In the genomic region with DNA sequence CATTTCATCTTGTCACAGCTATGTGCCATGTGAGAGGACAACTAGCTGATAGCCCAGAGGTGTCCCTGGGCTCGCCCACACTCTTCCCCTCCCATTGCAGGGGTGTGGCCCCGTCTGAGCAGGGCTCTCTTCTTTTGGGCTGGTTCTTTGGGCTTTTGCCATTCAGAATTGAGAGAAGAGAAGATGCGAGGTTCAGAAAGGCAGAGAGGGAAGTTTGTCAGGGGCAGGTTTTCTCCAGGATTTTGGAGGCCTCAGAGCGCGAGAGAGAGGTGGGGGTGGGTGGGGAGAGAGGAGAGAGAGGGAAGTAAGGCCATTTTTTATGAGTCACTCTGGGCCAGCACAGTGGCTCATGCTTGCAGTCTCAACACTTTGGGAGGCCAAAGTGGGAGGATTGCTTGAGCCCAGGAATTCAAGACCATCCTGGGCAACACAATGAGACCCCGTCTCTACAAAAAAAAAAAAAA, we compare ENCODE assay signal across 33 cellular contexts. TPM values are rescaled to one million over a fixed set of nuclear protein-coding genes. Genes with fewer than 3 reads are reported as not detected.
DNase-seq lines count a peak whose midpoint lies in the region; TF ChIP-seq lines count a peak whose summit lies in the region.
"Had no signal": no experiment of that assay in that cellular context is flagged by ENCODE, and none has a peak within 500 bp of the region (broad histone marks: within the 10 kb centered on the region; RNA-seq: fewer than 3 reads in every experiment).

No MANE protein-coding gene starts in this region.

- no peak overlapping the region for H3K14ac ChIP-seq in neuronal stem cell (ENCODE audit: low read length)

- no peak overlapping the region for H2AFZ ChIP-seq in neuronal stem cell (ENCODE audit: low read length)

- H3K27me3 ChIP-seq in CD8-positive, alpha-beta memory T cell (ENCODE audit: insufficient read depth, low read length, poor library complexity, severe bottlenecking), result no peaks in the 10 kb centered on the region
- peaks cover 0 to 5% (median 0%) of the 10 kb centered on the region in 3 experiments for H3K27me3 ChIP-seq in neuronal stem cell (ENCODE audit: control insufficient read depth in 3 of 3, insufficient read depth in 3 of 3, low read depth in 1 of 3, low read length in 3 of 3)
- H3K27me3 ChIP-seq: adrenal gland, breast epithelium, left lung, testis, vagina had no signal

- CTCF ChIA-PET in CD8-positive, alpha-beta memory T cell (lab: Charles Lee), result interaction anchor here (0.6 to 7.3 kb wide), 5 partner anchors 24 to 65 kb away, joined by 3 to 77 read pairs (median 6); partner anchors contain the start of gene AHDC1
- CTCF ChIA-PET in HEK293 (lab: Yijun Ruan, JAX), result interaction anchor here (1.8 to 13.1 kb wide), 2 partner anchors 55 to 58 kb away, joined by 9 to 317 read pairs; partner anchors contain the start of gene FAM76A

- no peak overlapping the region for H3K4ac ChIP-seq in neuronal stem cell (ENCODE audit: low read length)

- DNase-seq in CD8-positive, alpha-beta memory T cell, result no peak
- DNase-seq in OCI-M1 (lab: John Stamatoyannopoulos, UW) (peak; percentile 37), kidney tubule cell (ENCODE audit: low spot score) (peak; percentile 16), neuronal stem cell (ENCODE audit: low spot score) (no peak), foreskin fibroblast (no peak), glomerular visceral epithelial cell (ENCODE audit: extremely low spot score) (no peak)
- DNase-seq: activated CD8-positive, alpha-beta memory T cell treated with anti-CD3 and anti-CD28 coated beads for 24 hours; activated naive CD4-positive, alpha-beta T cell treated with Interleukin-2 at 50 U/mL for 16 hours; activated T-cell treated with anti-CD3 and anti-CD28 coated beads, Interleukin-2, amount 50 U/mL, for 1 hour; DMS 273 treated with DMSO at 0.1 percent for 48 hours; effector CD8-positive, alpha-beta T cell; GOT3; hippocampal formation; immature natural killer cell; left lung; mesendoderm; naive B cell; NCI-H1048; NCI-H1694 treated with DMSO at 0.1 percent for 48 hours; NCI-H2171 treated with DMSO at 0.1 percent for 48 hours; NCI-H524 treated with DMSO at 0.1 percent for 48 hours; nucleus accumbens; stimulated activated CD4-positive, alpha-beta T cell treated with anti-CD3 and anti-CD28 coated beads, Interleukin-2, amount 100 ng/mL, for 24 hours; stimulated activated naive CD4-positive, alpha-beta T cell; testis had no signal

- no CpG with 5 or more reads among the region's 6 CpGs for WGBS in neuronal stem cell (ENCODE audit: extremely low coverage in 2 of 2, insufficient read length in 2 of 2, insufficient replicate concordance in 1 of 2), 2 donors

- no peak overlapping the region for H4K8ac ChIP-seq in neuronal stem cell (ENCODE audit: low read depth, low read length)

- no peaks in the 10 kb centered on the region for H3K9me3 Mint-ChIP-seq in CD8-positive, alpha-beta memory T cell
- H3K9me3 Mint-ChIP-seq: immature natural killer cell, naive B cell had no signal

- H3K23ac ChIP-seq in neuronal stem cell (ENCODE audit: low read depth, low read length, poor library complexity), result no peak overlapping the region

- no peak overlapping the region for H2BK5ac ChIP-seq in neuronal stem cell (ENCODE audit: low read length)

- TF ChIP-seq CTCF in HEK293 (tag by site-specific recombination; IDR thresholded peaks at IDR 0.05) (no peak), foreskin fibroblast (IDR thresholded peaks at IDR 0.05; ENCODE audit: low read depth, low read length) (no peak)

- peaks cover 0 to 27% (median 11%) of the 10 kb centered on the region in 3 donors for H3K36me3 Mint-ChIP-seq in CD8-positive, alpha-beta memory T cell

- H2BK12ac ChIP-seq in neuronal stem cell (ENCODE audit: low read length), result no peak overlapping the region

- H2BK120ac ChIP-seq in neuronal stem cell (ENCODE audit: low read depth, low read length), result no peak overlapping the region

- H3K36me3 ChIP-seq in CD8-positive, alpha-beta memory T cell (ENCODE audit: insufficient read depth, low read length), result peaks cover 5% of the 10 kb centered on the region
- no peaks in the 10 kb centered on the region for H3K36me3 ChIP-seq in HEK293 (ENCODE audit: control insufficient read depth in 2 of 2, insufficient read depth in 1 of 2, low read length in 2 of 2)
- no peaks in the 10 kb centered on the region for H3K36me3 ChIP-seq in neuronal stem cell (replicated peaks in 1 of 2; ENCODE audit: control insufficient read depth in 2 of 2, insufficient read depth in 2 of 2, low read length in 2 of 2)
- H3K36me3 ChIP-seq: adrenal gland, breast epithelium, vagina had no signal

- H3K4me1 ChIP-seq in CD8-positive, alpha-beta memory T cell (ENCODE audit: insufficient read depth, low read length), result peaks cover 42% of the 10 kb centered on the region
- no peaks in the 10 kb centered on the region for H3K4me1 ChIP-seq in HEK293 (ENCODE audit: control insufficient read depth, insufficient read depth, low read length)
- peaks cover 9 to 10% of the 10 kb centered on the region in 2 donors for H3K4me1 ChIP-seq in neuronal stem cell (ENCODE audit: control insufficient read depth in 2 of 2, insufficient read depth in 1 of 2, low read depth in 1 of 2, low read length in 2 of 2)
- H3K4me1 ChIP-seq: breast epithelium had no signal

- no peaks in the 10 kb centered on the region for H3K79me1 ChIP-seq in neuronal stem cell (ENCODE audit: low read depth, low read length)

- no peak overlapping the region for H3K4me3 Mint-ChIP-seq in CD8-positive, alpha-beta memory T cell
- H3K4me3 Mint-ChIP-seq: immature natural killer cell had no signal

- H3K27ac Mint-ChIP-seq in CD8-positive, alpha-beta memory T cell, result no peak overlapping the region

- no peak overlapping the region for H3K4me2 ChIP-seq in neuronal stem cell (ENCODE audit: insufficient read depth, low read length, poor library complexity, severe bottlenecking)
- H3K4me2 ChIP-seq: KMS-11, smooth muscle cell had no signal

- H3K27me3 Mint-ChIP-seq in CD8-positive, alpha-beta memory T cell, result no peaks in the 10 kb centered on the region
- H3K27me3 Mint-ChIP-seq: naive B cell had no signal

- H3K4me1 Mint-ChIP-seq in CD8-positive, alpha-beta memory T cell, result peaks cover 39 to 44% (median 40%) of the 10 kb centered on the region in 3 donors

- H3K27ac ChIP-seq in CD8-positive, alpha-beta memory T cell (ENCODE audit: low read depth, low read length), result peak overlapping the region; percentile 9
- no peak overlapping the region for H3K27ac ChIP-seq in HEK293 (ENCODE audit: extremely low read depth, low read depth, low read length)
- H3K27ac ChIP-seq in neuronal stem cell (replicated peaks; ENCODE audit: low read length), result no peak overlapping the region
- H3K27ac ChIP-seq: adrenal gland, breast epithelium, C4-2B, KMS-11, testis, vagina had no signal

- H3K9me3 ChIP-seq in CD8-positive, alpha-beta memory T cell (ENCODE audit: low read length), result no peaks in the 10 kb centered on the region
- H3K9me3 ChIP-seq in HEK293 (ENCODE audit: control insufficient read depth, insufficient read depth, low read depth, low read length) (no peaks in the 10 kb centered on the region), neuronal stem cell (replicated peaks in 1 of 2; ENCODE audit: control insufficient read depth in 2 of 2, insufficient read depth in 1 of 2, low read depth in 1 of 2, low read length in 2 of 2) (no peaks in the 10 kb centered on the region)
- H3K9me3 ChIP-seq: adrenal gland, breast epithelium, left lung, testis, vagina had no signal

- POLR2A ChIA-PET in CD8-positive, alpha-beta memory T cell (lab: Charles Lee), result no interaction called here
- POLR2A ChIA-PET in HEK293 (lab: Yijun Ruan, JAX), result interaction anchor here (1.6 kb wide), 1 partner anchor 59 kb away, joined by 4 read pairs; the partner anchor contains the start of gene FAM76A

- no peak overlapping the region for H4K91ac ChIP-seq in neuronal stem cell (ENCODE audit: low read depth, low read length, poor library complexity)

- no peak overlapping the region for H2BK15ac ChIP-seq in neuronal stem cell (ENCODE audit: low read length)

- no peak overlapping the region for H2AK5ac ChIP-seq in neuronal stem cell (ENCODE audit: low read depth, low read length)

- H3K9ac ChIP-seq in neuronal stem cell (ENCODE audit: low read depth, low read length, poor library complexity), result no peak overlapping the region
- H3K9ac ChIP-seq: KMS-11 had no signal

- H3K4me3 ChIP-seq in CD8-positive, alpha-beta memory T cell (ENCODE audit: low read length), result no peak overlapping the region
- no peak overlapping the region for H3K4me3 ChIP-seq in HEK293 (ENCODE audit: low read depth, low read length)
- H3K4me3 ChIP-seq in neuronal stem cell (ENCODE audit: low read length in 2 of 2), result no peak overlapping the region
- no peak overlapping the region for H3K4me3 ChIP-seq in foreskin fibroblast (ENCODE audit: low read depth in 1 of 2, low read length in 2 of 2)
- H3K4me3 ChIP-seq: adrenal gland, breast epithelium, left lung, smooth muscle cell, testis, vagina had no signal

- no peak overlapping the region for H3K18ac ChIP-seq in neuronal stem cell (ENCODE audit: low read length)

TF ChIP-seq in HEK293, 187 proteins besides CTCF, POLR2A, EP300 and RAD21 (continues in another document):
- no peak for TF ChIP-seq GLIS2 (tag by site-specific recombination; IDR thresholded peaks at IDR 0.05)
- TF ChIP-seq, protein P1, sequence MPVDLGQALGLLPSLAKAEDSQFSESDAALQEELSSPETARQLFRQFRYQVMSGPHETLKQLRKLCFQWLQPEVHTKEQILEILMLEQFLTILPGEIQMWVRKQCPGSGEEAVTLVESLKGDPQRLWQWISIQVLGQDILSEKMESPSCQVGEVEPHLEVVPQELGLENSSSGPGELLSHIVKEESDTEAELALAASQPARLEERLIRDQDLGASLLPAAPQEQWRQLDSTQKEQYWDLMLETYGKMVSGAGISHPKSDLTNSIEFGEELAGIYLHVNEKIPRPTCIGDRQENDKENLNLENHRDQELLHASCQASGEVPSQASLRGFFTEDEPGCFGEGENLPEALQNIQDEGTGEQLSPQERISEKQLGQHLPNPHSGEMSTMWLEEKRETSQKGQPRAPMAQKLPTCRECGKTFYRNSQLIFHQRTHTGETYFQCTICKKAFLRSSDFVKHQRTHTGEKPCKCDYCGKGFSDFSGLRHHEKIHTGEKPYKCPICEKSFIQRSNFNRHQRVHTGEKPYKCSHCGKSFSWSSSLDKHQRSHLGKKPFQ (tag by site-specific recombination; IDR thresholded peaks at IDR 0.05), result no peak

RNA-seq across cellular contexts. Expression of gene IFI6, which starts 5.2 kb away (rescaled TPM):
- total RNA-seq in CD8-positive, alpha-beta memory T cell, result 10 to 100 TPM; 10.7 to 12.3 TPM
- polyA plus RNA-seq in CD8-positive, alpha-beta memory T cell, result 161 TPM
- 19.2 TPM for polyA plus RNA-seq in neuronal stem cell (2013, experiment 1 of 2)
- 19.4 TPM for polyA plus RNA-seq in neuronal stem cell (2013, experiment 2 of 2)

RNA-seq across cellular contexts. Expression of gene FGR, which starts 31.8 kb away (rescaled TPM):
- 1 to 10 TPM; 1.6 to 1.8 TPM for total RNA-seq in CD8-positive, alpha-beta memory T cell
- polyA plus RNA-seq in CD8-positive, alpha-beta memory T cell, result 49.6 TPM
- polyA plus RNA-seq in neuronal stem cell (2013, experiment 1 of 2), result 0.03 TPM
- 0.01 TPM for polyA plus RNA-seq in neuronal stem cell (2013, experiment 2 of 2)
- total RNA-seq: HT-29 had no signal

RNA-seq across cellular contexts. Expression of gene FAM76A, which starts 58.9 kb away (rescaled TPM):
- total RNA-seq in CD8-positive, alpha-beta memory T cell, result 10 to 100 TPM; 13.2 to 13.7 TPM
- polyA plus RNA-seq in CD8-positive, alpha-beta memory T cell, result 9.2 TPM
- polyA plus RNA-seq in neuronal stem cell (2013, experiment 1 of 2), result 9.6 TPM
- polyA plus RNA-seq in neuronal stem cell (2013, experiment 2 of 2), result 10.6 TPM

Comparison
In these comparisons a context has a peak if more than half of its experiments do, and no peak if none do; other contexts are left out.
1. DNase-seq: peak in OCI-M1 (single experiment) and kidney tubule cell (single experiment); none in CD8-positive, alpha-beta memory T cell (0 of 5), neuronal stem cell (single experiment), foreskin fibroblast (0 of 2) and glomerular visceral epithelial cell (single experiment).